Comparison of ENCODE assay signal across 2 cellular contexts in genomic region chr10:49056356-49056755, GRCh38.
TF ChIP-seq lines count a peak whose summit lies in the region.

No MANE protein-coding gene starts in this region.

TF ChIP-seq in Ishikawa, 13 proteins besides CTCF, POLR2A, EP300 and RAD21:
- TF ChIP-seq USF1 (IDR thresholded peaks at IDR 0.05), result no peak
- no peak for TF ChIP-seq TCF12 (IDR thresholded peaks at IDR 0.05; ENCODE audit: low read depth)
- TF ChIP-seq REST (IDR thresholded peaks at IDR 0.05; ENCODE audit: low read depth), result no peak
- TF ChIP-seq TAF1 (IDR thresholded peaks at IDR 0.05; ENCODE audit: low read depth), result no peak
- no peak for TF ChIP-seq CEBPB (IDR thresholded peaks at IDR 0.05)
TF ChIP-seq in Ishikawa: peak in this region for 0.

TF ChIP-seq in HepG2, 621 proteins besides CTCF, POLR2A, EP300 and RAD21:
- no peak for TF ChIP-seq SKI (IDR thresholded peaks at IDR 0.05; ENCODE audit: partially characterized antibody)
- no peak for TF ChIP-seq ZNF326 (CRISPR knock-in tag; IDR thresholded peaks at IDR 0.05; ENCODE audit: borderline replicate concordance)
- TF ChIP-seq ZNF496 (CRISPR knock-in tag; IDR thresholded peaks at IDR 0.05; ENCODE audit: insufficient replicate concordance), result no peak
- TF ChIP-seq TRAFD1 (CRISPR knock-in tag; IDR thresholded peaks at IDR 0.05; ENCODE audit: borderline replicate concordance), result no peak
- TF ChIP-seq ZNF383 (CRISPR knock-in tag; IDR thresholded peaks at IDR 0.05; ENCODE audit: borderline replicate concordance), result no peak
- TF ChIP-seq ZNF451 (CRISPR knock-in tag; IDR thresholded peaks at IDR 0.05), result no peak
- TF ChIP-seq AGO1 (IDR thresholded peaks at IDR 0.05; ENCODE audit: low read depth, low read length, poor library complexity, severe bottlenecking), result no peak
- TF ChIP-seq ZNF784 (CRISPR knock-in tag; IDR thresholded peaks at IDR 0.05; ENCODE audit: borderline replicate concordance), result no peak
- no peak for TF ChIP-seq THAP9 (CRISPR knock-in tag; IDR thresholded peaks at IDR 0.05; ENCODE audit: borderline replicate concordance)
- no peak for TF ChIP-seq ZNF749 (CRISPR knock-in tag; IDR thresholded peaks at IDR 0.05; ENCODE audit: borderline replicate concordance)
- no peak for TF ChIP-seq FOXA3 (CRISPR knock-in tag; IDR thresholded peaks at IDR 0.05)
- no peak for TF ChIP-seq CBFB (CRISPR knock-in tag; IDR thresholded peaks at IDR 0.05)
